Comparison of ENCODE assay signal across 8 cellular contexts in the genomic region with DNA sequence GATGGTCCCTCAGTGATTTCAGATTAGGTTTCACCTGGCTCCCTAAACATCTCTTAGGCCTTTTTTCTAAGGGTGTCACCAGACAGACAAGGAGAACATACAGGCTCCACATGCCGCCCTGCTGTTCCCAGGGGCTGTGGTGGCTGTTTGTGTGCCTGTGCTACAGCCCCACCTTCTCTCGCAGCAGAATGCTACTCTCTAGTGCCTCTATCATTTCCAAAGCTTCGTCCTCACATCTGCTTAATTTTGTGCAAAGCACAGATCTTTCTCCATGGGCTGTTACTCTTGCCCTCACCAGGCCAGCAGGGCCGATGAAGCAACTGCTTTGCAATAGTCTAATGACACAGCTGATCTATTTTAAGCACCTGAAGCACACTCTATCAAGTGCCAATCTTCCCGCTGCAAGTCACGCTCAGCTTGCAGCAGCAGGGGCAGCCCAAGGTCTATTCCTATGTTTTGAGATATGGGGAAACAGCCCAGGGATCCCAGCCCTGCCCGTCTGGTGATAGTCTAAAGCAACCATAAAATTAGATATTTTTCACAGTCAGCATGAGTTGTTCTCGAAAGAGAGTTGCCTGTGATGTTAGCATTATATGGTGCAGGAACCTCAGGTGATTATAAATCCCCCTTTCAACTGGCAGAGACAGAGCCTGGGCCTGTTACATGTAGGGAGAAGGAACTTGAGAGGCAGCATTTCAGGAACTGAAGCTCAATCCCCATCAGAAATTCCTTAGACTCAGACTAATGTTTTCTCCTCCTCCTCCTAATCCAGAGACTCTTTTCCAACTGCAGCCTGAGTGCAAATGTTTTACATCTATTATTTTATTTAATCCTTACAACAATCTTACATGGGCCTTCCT. TPM values are rescaled to one million over a fixed set of nuclear protein-coding genes. Genes with fewer than 3 reads are reported as not detected.
DNase-seq lines count a peak whose midpoint lies in the region; ATAC-seq and FAIRE-seq lines count a peak whose summit lies in the region.
"Had no signal": no experiment of that assay in that cellular context is flagged by ENCODE, and none has a peak within 500 bp of the region (broad histone marks: within the 10 kb centered on the region; RNA-seq: fewer than 3 reads in every experiment).

No MANE protein-coding gene starts in this region.

- peak overlapping the region in 2 of 5 donors; percentile 7 to 56 for H3K9ac ChIP-seq in subcutaneous abdominal adipose tissue (ENCODE audit: low read length in 5 of 5)

- no peaks in the 10 kb centered on the region for H3K36me3 Mint-ChIP-seq in activated CD8-positive, alpha-beta memory T cell treated with anti-CD3 and anti-CD28 coated beads, Interleukin-2, amount 10 ng/mL, durations not matched to agents 7 days and 5 days
- H3K36me3 Mint-ChIP-seq in activated T-cell treated with anti-CD3 and anti-CD28 coated beads, Interleukin-2, amount 50 U/mL, for 72 hours (ENCODE audit: insufficient read depth in 2 of 2), result no peaks in the 10 kb centered on the region

- H3K27ac Mint-ChIP-seq in activated CD8-positive, alpha-beta memory T cell treated with anti-CD3 and anti-CD28 coated beads, Interleukin-2, amount 10 ng/mL, durations not matched to agents 7 days and 5 days, result no peak overlapping the region
- no peak overlapping the region for H3K27ac Mint-ChIP-seq in activated T-cell treated with anti-CD3 and anti-CD28 coated beads, Interleukin-2, amount 50 U/mL, for 72 hours
- H3K27ac Mint-ChIP-seq: activated B cell treated with CpG ODN at 0.5 μM for 24 hours had no signal

- H3K4me3 Mint-ChIP-seq in activated CD8-positive, alpha-beta memory T cell treated with anti-CD3 and anti-CD28 coated beads, Interleukin-2, amount 10 ng/mL, durations not matched to agents 7 days and 5 days, result no peak overlapping the region
- no peak overlapping the region for H3K4me3 Mint-ChIP-seq in activated T-cell treated with anti-CD3 and anti-CD28 coated beads, Interleukin-2, amount 50 U/mL, for 72 hours
- H3K4me3 Mint-ChIP-seq: activated B cell treated with CpG ODN at 0.5 μM for 24 hours had no signal

- no peaks in the 10 kb centered on the region for H3K9me3 ChIP-seq in subcutaneous abdominal adipose tissue (ENCODE audit: control insufficient read depth in 5 of 5, low read length in 5 of 5)

- CTCF ChIA-PET in activated CD8-positive, alpha-beta memory T cell treated with anti-CD3 and anti-CD28 coated beads, Interleukin-2, amount 10 ng/mL, durations not matched to agents 7 days and 5 days (lab: Charles Lee), result interaction anchor here (1.2 to 1.6 kb wide), 2 partner anchors 12 to 115 kb away, joined by 5 read pairs; a partner anchor contains a TSS

- H3K36me3 ChIP-seq in subcutaneous abdominal adipose tissue (ENCODE audit: control insufficient read depth in 5 of 5, insufficient read depth in 5 of 5, low read length in 5 of 5), result no peaks in the 10 kb centered on the region

- peaks cover 16 to 97% (median 44%) of the 10 kb centered on the region in 5 donors for H3K4me1 ChIP-seq in subcutaneous abdominal adipose tissue (ENCODE audit: control insufficient read depth in 5 of 5, insufficient read depth in 5 of 5, low read length in 5 of 5)

- H3K4me1 Mint-ChIP-seq in activated CD8-positive, alpha-beta memory T cell treated with anti-CD3 and anti-CD28 coated beads, Interleukin-2, amount 10 ng/mL, durations not matched to agents 7 days and 5 days, result no peaks in the 10 kb centered on the region
- peaks cover 5% of the 10 kb centered on the region for H3K4me1 Mint-ChIP-seq in activated T-cell treated with anti-CD3 and anti-CD28 coated beads, Interleukin-2, amount 50 U/mL, for 72 hours (ENCODE audit: low read depth)
- H3K4me1 Mint-ChIP-seq: activated B cell treated with CpG ODN at 0.5 μM for 24 hours had no signal

- ATAC-seq in activated CD8-positive, alpha-beta memory T cell treated with anti-CD3 and anti-CD28 coated beads, Interleukin-2, amount 10 ng/mL, durations not matched to agents 7 days and 5 days, result no peak
- ATAC-seq in activated T-cell treated with anti-CD3 and anti-CD28 coated beads, Interleukin-2, amount 50 U/mL, for 72 hours (replicated peaks in 1 of 2), result no peak

- peak; percentile 75 for DNase-seq in LHCN-M2 (ENCODE audit: low read depth)
- DNase-seq in RCC 7860 (ENCODE audit: low spot score), result peak; percentile 69
- peak; percentile 81 for DNase-seq in glomerular visceral epithelial cell (ENCODE audit: extremely low spot score)
- no peak for DNase-seq in activated CD8-positive, alpha-beta memory T cell treated with anti-CD3 and anti-CD28 coated beads, Interleukin-2, amount 10 ng/mL, durations not matched to agents 7 days and 5 days
- DNase-seq in HT-29 (ENCODE audit: low spot score), result no peak
- DNase-seq in activated T-cell treated with anti-CD3 and anti-CD28 coated beads, Interleukin-2, amount 50 U/mL, for 72 hours, result no peak
- DNase-seq: activated B cell treated with CpG ODN at 0.5 μM for 24 hours had no signal

- FAIRE-seq in RCC 7860 (lab: Jason Lieb, UNC), result peak; percentile 35

- H3K27me3 Mint-ChIP-seq in activated CD8-positive, alpha-beta memory T cell treated with anti-CD3 and anti-CD28 coated beads, Interleukin-2, amount 10 ng/mL, durations not matched to agents 7 days and 5 days, result peaks cover 42% of the 10 kb centered on the region
- no peaks in the 10 kb centered on the region for H3K27me3 Mint-ChIP-seq in activated T-cell treated with anti-CD3 and anti-CD28 coated beads, Interleukin-2, amount 50 U/mL, for 72 hours (ENCODE audit: low read depth)

- H3K9me3 Mint-ChIP-seq in activated CD8-positive, alpha-beta memory T cell treated with anti-CD3 and anti-CD28 coated beads, Interleukin-2, amount 10 ng/mL, durations not matched to agents 7 days and 5 days (ENCODE audit: low read depth), result no peaks in the 10 kb centered on the region
- no peaks in the 10 kb centered on the region for H3K9me3 Mint-ChIP-seq in activated T-cell treated with anti-CD3 and anti-CD28 coated beads, Interleukin-2, amount 50 U/mL, for 72 hours
- H3K9me3 Mint-ChIP-seq: activated B cell treated with CpG ODN at 0.5 μM for 24 hours had no signal

- peak overlapping the region in 1 of 5 donors; percentile 7 for H3K4me3 ChIP-seq in subcutaneous abdominal adipose tissue (ENCODE audit: low read depth in 1 of 5, low read length in 5 of 5)

- no peaks in the 10 kb centered on the region for H3K27me3 ChIP-seq in subcutaneous abdominal adipose tissue (ENCODE audit: control insufficient read depth in 5 of 5, insufficient read depth in 4 of 5, low read length in 5 of 5)

- H3K27ac ChIP-seq in subcutaneous abdominal adipose tissue (ENCODE audit: low read depth, low read length), result peak overlapping the region; percentile 84

RNA-seq across cellular contexts. Expression of a gene that starts 12.7 kb away (rescaled TPM):
- total RNA-seq in LHCN-M2 (2014; rRNA removed), result 75.1 and 75.5 TPM in 2 replicates
- polyA plus RNA-seq in LHCN-M2 (2012), result 55.7 TPM
- under 1 TPM in 1 of 2 experiments, not detected in 1; 0.21 TPM for total RNA-seq in activated CD8-positive, alpha-beta memory T cell treated with anti-CD3 and anti-CD28 coated beads, Interleukin-2, amount 10 ng/mL, durations not matched to agents 7 days and 5 days
- total RNA-seq in HT-29 (2014; rRNA removed; shearing (Covaris generic)), result 13.6 and 20.7 TPM in 2 replicates
- total RNA-seq in activated T-cell treated with anti-CD3 and anti-CD28 coated beads, Interleukin-2, amount 50 U/mL, for 72 hours, result under 1 TPM; 0.14 to 0.19 TPM
- total RNA-seq: activated B cell treated with CpG ODN at 0.5 μM for 24 hours had no signal

Comparison
In these comparisons a context has a peak if more than half of its experiments do, and no peak if none do; other contexts are left out.
1. DNase-seq: peak in LHCN-M2 (single experiment), RCC 7860 (single experiment) and glomerular visceral epithelial cell (single experiment); none in activated CD8-positive, alpha-beta memory T cell treated with anti-CD3 and anti-CD28 coated beads, Interleukin-2, amount 10 ng/mL, durations not matched to agents 7 days and 5 days (single experiment), HT-29 (single experiment) and activated T-cell treated with anti-CD3 and anti-CD28 coated beads, Interleukin-2, amount 50 U/mL, for 72 hours (0 of 2).
2. RNA of a gene that starts 12.7 kb away (total RNA-seq): 75.1 to 75.5 TPM in LHCN-M2 and 13.6 to 20.7 TPM in HT-29; 0.21 TPM in activated CD8-positive, alpha-beta memory T cell treated with anti-CD3 and anti-CD28 coated beads, Interleukin-2, amount 10 ng/mL, durations not matched to agents 7 days and 5 days and 0.14 to 0.19 TPM in activated T-cell treated with anti-CD3 and anti-CD28 coated beads, Interleukin-2, amount 50 U/mL, for 72 hours; every median in the first group is over 10 times any median in the second.